9 cellular contexts compared by ENCODE assay signal in genomic region chr22:37824674-37825641, GRCh38. TPM values are rescaled to one million over a fixed set of nuclear protein-coding genes. Genes with fewer than 3 reads are reported as not detected.
A peak's percentile ranks its signal among the peaks of the same experiment; 100 is the strongest.
DNase-seq lines count a peak whose midpoint lies in the region; ATAC-seq and TF ChIP-seq lines count a peak whose summit lies in the region.
"Had no signal": no experiment of that assay in that cellular context is flagged by ENCODE, and none has a peak within 500 bp of the region (broad histone marks: within the 10 kb centered on the region; RNA-seq: fewer than 3 reads in every experiment).

No MANE protein-coding gene starts in this region.

- peaks cover 8% of the 10 kb centered on the region for H3K4me1 Mint-ChIP-seq in activated CD4-positive, alpha-beta T cell treated with anti-CD3 and anti-CD28 coated beads, Interleukin-2, amount 10 ng/mL, durations not matched to agents 7 days and 5 days
- no peaks in the 10 kb centered on the region for H3K4me1 Mint-ChIP-seq in activated naive CD8-positive, alpha-beta T cell treated with anti-CD3 and anti-CD28 coated beads for 36 hours
- peaks cover 9% of the 10 kb centered on the region for H3K4me1 Mint-ChIP-seq in stimulated activated naive CD8-positive, alpha-beta T cell treated with anti-CD3 and anti-CD28 coated beads, Interleukin-15, amount 100 ng/mL, for 72 hours

- peak overlapping the region; percentile 72 for H3K27ac Mint-ChIP-seq in activated CD4-positive, alpha-beta T cell treated with anti-CD3 and anti-CD28 coated beads, Interleukin-2, amount 10 ng/mL, durations not matched to agents 7 days and 5 days
- H3K27ac Mint-ChIP-seq in activated naive CD8-positive, alpha-beta T cell treated with anti-CD3 and anti-CD28 coated beads for 36 hours: no peak overlapping the region
- H3K27ac Mint-ChIP-seq in stimulated activated naive CD8-positive, alpha-beta T cell treated with anti-CD3 and anti-CD28 coated beads, Interleukin-15, amount 100 ng/mL, for 72 hours: no peak overlapping the region

- TF ChIP-seq CTCF in uterus (IDR thresholded peaks at IDR 0.05): no peak

- H3K9me3 Mint-ChIP-seq in activated CD4-positive, alpha-beta T cell treated with anti-CD3 and anti-CD28 coated beads, Interleukin-2, amount 10 ng/mL, durations not matched to agents 7 days and 5 days: no peaks in the 10 kb centered on the region
- H3K9me3 Mint-ChIP-seq in activated naive CD8-positive, alpha-beta T cell treated with anti-CD3 and anti-CD28 coated beads for 36 hours: no peaks in the 10 kb centered on the region
- no peaks in the 10 kb centered on the region for H3K9me3 Mint-ChIP-seq in stimulated activated naive CD8-positive, alpha-beta T cell treated with anti-CD3 and anti-CD28 coated beads, Interleukin-15, amount 100 ng/mL, for 72 hours

- no peak for DNase-seq in activated CD4-positive, alpha-beta T cell treated with anti-CD3 and anti-CD28 coated beads, Interleukin-2, amount 10 ng/mL, durations not matched to agents 7 days and 5 days
- no peak for DNase-seq in activated CD4-positive, alpha-beta T cell treated with anti-CD3 and anti-CD28 coated beads, Interleukin-2, amount 50 U/mL, for 4 hours
- DNase-seq in activated naive CD8-positive, alpha-beta T cell treated with anti-CD3 and anti-CD28 coated beads for 36 hours: peak; percentile 35
- DNase-seq in iPS-NIHi7 (ENCODE audit: extremely low spot score) (peak; percentile 79), uterus (no peak)
- no peak for DNase-seq in stimulated activated naive CD8-positive, alpha-beta T cell treated with anti-CD3 and anti-CD28 coated beads, Interleukin-15, amount 100 ng/mL, for 72 hours

- peak; percentile 72 for ATAC-seq in stimulated activated naive CD8-positive, alpha-beta T cell treated with anti-CD3 and anti-CD28 coated beads, Interleukin-15, amount 100 ng/mL, for 72 hours
- ATAC-seq in HG03571 (IDR thresholded peaks at IDR 0.05; ENCODE audit: unreplicated experiment) (no peak), HG02759 (IDR thresholded peaks at IDR 0.05; ENCODE audit: unreplicated experiment) (no peak)
- ATAC-seq: gastroesophageal sphincter had no signal

- no peaks in the 10 kb centered on the region for H3K36me3 ChIP-seq in uterus

- no peak overlapping the region for H3K27ac ChIP-seq in uterus
- H3K27ac ChIP-seq: gastroesophageal sphincter had no signal

- H3K4me3 Mint-ChIP-seq in activated CD4-positive, alpha-beta T cell treated with anti-CD3 and anti-CD28 coated beads, Interleukin-2, amount 10 ng/mL, durations not matched to agents 7 days and 5 days: peak overlapping the region; percentile 70
- peak overlapping the region; percentile 47 for H3K4me3 Mint-ChIP-seq in activated naive CD8-positive, alpha-beta T cell treated with anti-CD3 and anti-CD28 coated beads for 36 hours
- peak overlapping the region; percentile 38 to 64 for H3K4me3 Mint-ChIP-seq in stimulated activated naive CD8-positive, alpha-beta T cell treated with anti-CD3 and anti-CD28 coated beads, Interleukin-15, amount 100 ng/mL, for 72 hours

- TF ChIP-seq POLR2A in uterus (IDR thresholded peaks at IDR 0.05): no peak

- intact Hi-C loops in uterus (cut with DNase I; ENCODE audit: low total_unique reads): no loop called here

- H3K27me3 Mint-ChIP-seq in activated CD4-positive, alpha-beta T cell treated with anti-CD3 and anti-CD28 coated beads, Interleukin-2, amount 10 ng/mL, durations not matched to agents 7 days and 5 days: peaks cover 29% of the 10 kb centered on the region
- H3K27me3 Mint-ChIP-seq in activated naive CD8-positive, alpha-beta T cell treated with anti-CD3 and anti-CD28 coated beads for 36 hours: peaks cover 44% of the 10 kb centered on the region
- peaks cover 50% of the 10 kb centered on the region for H3K27me3 Mint-ChIP-seq in stimulated activated naive CD8-positive, alpha-beta T cell treated with anti-CD3 and anti-CD28 coated beads, Interleukin-15, amount 100 ng/mL, for 72 hours

- H3K36me3 Mint-ChIP-seq in activated CD4-positive, alpha-beta T cell treated with anti-CD3 and anti-CD28 coated beads, Interleukin-2, amount 10 ng/mL, durations not matched to agents 7 days and 5 days (ENCODE audit: low read depth): peaks cover 2% of the 10 kb centered on the region
- peaks cover 4% of the 10 kb centered on the region for H3K36me3 Mint-ChIP-seq in activated naive CD8-positive, alpha-beta T cell treated with anti-CD3 and anti-CD28 coated beads for 36 hours

- H3K27me3 ChIP-seq in uterus: peaks cover 0 to 12% of the 10 kb centered on the region in 2 donors

- H3K4me1 ChIP-seq in uterus: peaks cover 0 to 10% of the 10 kb centered on the region in 2 donors

- H3K4me3 ChIP-seq in uterus: no peak overlapping the region

- POLR2A ChIA-PET in activated CD4-positive, alpha-beta T cell treated with anti-CD3 and anti-CD28 coated beads, Interleukin-2, amount 10 ng/mL, durations not matched to agents 7 days and 5 days (lab: Charles Lee): no interaction called here

- CTCF ChIA-PET in activated CD4-positive, alpha-beta T cell treated with anti-CD3 and anti-CD28 coated beads, Interleukin-2, amount 10 ng/mL, durations not matched to agents 7 days and 5 days (lab: Charles Lee): interaction anchor here (0.7 to 2.5 kb wide), 4 partner anchors 8 to 81 kb away, joined by 3 to 7 read pairs (median 4); partner anchors contain the start of gene MICALL1

- H3K9me3 ChIP-seq in uterus: no peaks in the 10 kb centered on the region
- H3K9me3 ChIP-seq: gastroesophageal sphincter had no signal

RNA-seq across cellular contexts. Expression of gene GALR3, which starts 1.8 kb away (rescaled TPM):
- total RNA-seq in activated CD4-positive, alpha-beta T cell treated with anti-CD3 and anti-CD28 coated beads, Interleukin-2, amount 10 ng/mL, durations not matched to agents 7 days and 5 days: not detected
- total RNA-seq in activated naive CD8-positive, alpha-beta T cell treated with anti-CD3 and anti-CD28 coated beads for 36 hours: not detected
- total RNA-seq in uterus: not detected
- total RNA-seq: gastroesophageal sphincter had no signal

RNA-seq across cellular contexts. Expression of gene GCAT, which starts 17.2 kb away (rescaled TPM):
- 10 to 100 TPM; 10.4 to 12.0 TPM for total RNA-seq in activated CD4-positive, alpha-beta T cell treated with anti-CD3 and anti-CD28 coated beads, Interleukin-2, amount 10 ng/mL, durations not matched to agents 7 days and 5 days
- 10 to 100 TPM; 11.6 to 12.9 TPM for total RNA-seq in activated naive CD8-positive, alpha-beta T cell treated with anti-CD3 and anti-CD28 coated beads for 36 hours
- 10 to 100 TPM in 3 of 4 donors, 1 to 10 TPM in 1; 3.8 to 53.8 (median 14.9) TPM for total RNA-seq in uterus

RNA-seq across cellular contexts. Expression of gene ANKRD54, which starts 19.2 kb away (rescaled TPM):
- 10 to 100 TPM; 26.7 to 27.4 TPM for total RNA-seq in activated CD4-positive, alpha-beta T cell treated with anti-CD3 and anti-CD28 coated beads, Interleukin-2, amount 10 ng/mL, durations not matched to agents 7 days and 5 days
- 10 to 100 TPM; 20.2 to 21.9 TPM for total RNA-seq in activated naive CD8-positive, alpha-beta T cell treated with anti-CD3 and anti-CD28 coated beads for 36 hours
- total RNA-seq in uterus: 10 to 100 TPM in 3 of 4 donors, 1 to 10 TPM in 1; 8.5 to 37.7 (median 20.5) TPM

RNA-seq across cellular contexts. Expression of gene EIF3L, which starts 24.3 kb away (rescaled TPM):
- total RNA-seq in activated CD4-positive, alpha-beta T cell treated with anti-CD3 and anti-CD28 coated beads, Interleukin-2, amount 10 ng/mL, durations not matched to agents 7 days and 5 days: 100 to 1,000 TPM; 444 to 449 TPM
- 100 to 1,000 TPM; 656 to 671 TPM for total RNA-seq in activated naive CD8-positive, alpha-beta T cell treated with anti-CD3 and anti-CD28 coated beads for 36 hours
- 100 to 1,000 TPM; 290 to 559 (median 413) TPM for total RNA-seq in uterus

Comparison
In these comparisons a context has a peak if more than half of its experiments do, and no peak if none do; other contexts are left out.
1. DNase-seq: peak in activated naive CD8-positive, alpha-beta T cell treated with anti-CD3 and anti-CD28 coated beads for 36 hours (single experiment) and iPS-NIHi7 (single experiment); none in activated CD4-positive, alpha-beta T cell treated with anti-CD3 and anti-CD28 coated beads, Interleukin-2, amount 10 ng/mL, durations not matched to agents 7 days and 5 days (single experiment), activated CD4-positive, alpha-beta T cell treated with anti-CD3 and anti-CD28 coated beads, Interleukin-2, amount 50 U/mL, for 4 hours (0 of 2), stimulated activated naive CD8-positive, alpha-beta T cell treated with anti-CD3 and anti-CD28 coated beads, Interleukin-15, amount 100 ng/mL, for 72 hours (0 of 2) and uterus (0 of 2).
2. Peak in every context shown above with its lines, with median percentiles within 50 percentile points of each other: H3K4me3 Mint-ChIP-seq.